Comparison of ENCODE assay signal across 21 cellular contexts in genomic region chr12:5518584-5519365, GRCh38.
A peak's percentile ranks its signal among the peaks of the same experiment; 100 is the strongest.
DNase-seq lines count a peak whose midpoint lies in the region; ATAC-seq, FAIRE-seq and TF ChIP-seq lines count a peak whose summit lies in the region.
"Had no signal": no experiment of that assay in that cellular context is flagged by ENCODE, and none has a peak within 500 bp of the region (broad histone marks: within the 10 kb centered on the region; RNA-seq: fewer than 3 reads in every experiment).

No MANE protein-coding gene starts in this region.

- in situ Hi-C loops in transverse colon (cut with MboI; ENCODE audit: low pct_ligation_motif_present in 1 of 4, low pct_unique_long_range_greater_than_20kb in 1 of 4, low sequenced_read_pairs in 3 of 4) = no loop called here

- no peak overlapping the region for H3K4me2 ChIP-seq in GM23338
- H3K4me2 ChIP-seq: BLaER1 had no signal

- peaks cover 19% of the 10 kb centered on the region for H3K4me1 Mint-ChIP-seq in GM23338
- H3K4me1 Mint-ChIP-seq: CD4-positive, alpha-beta memory T cell had no signal

- H3K4me3 ChIP-seq in GM23338 (no peak overlapping the region), coronary artery (no peak overlapping the region), transverse colon (no peak overlapping the region)
- H3K4me3 ChIP-seq: BLaER1, GM23248, SJSA1 had no signal

- peak; percentile 28 for FAIRE-seq in HTR-8/SVneo (lab: Jason Lieb, UNC)
- FAIRE-seq: GM12892, RCC 7860 had no signal

- H3F3A ChIP-seq in GM23338 (replicated peaks; ENCODE audit: low read depth) = no peaks in the 10 kb centered on the region

- no peak for TF ChIP-seq EP300 in transverse colon (IDR thresholded peaks at IDR 0.05; ENCODE audit: low read depth)

- H3K9me3 Mint-ChIP-seq in GM23338 = no peaks in the 10 kb centered on the region

- H3K79me2 ChIP-seq in GM23338 (replicated peaks; ENCODE audit: insufficient read depth) = no peaks in the 10 kb centered on the region

- TF ChIP-seq CTCF in GM23338 (conservative IDR thresholded peaks at IDR 0.05; ENCODE audit: low read depth in 2 of 2) = no peak
- no peak for TF ChIP-seq CTCF in coronary artery (IDR thresholded peaks at IDR 0.05)
- TF ChIP-seq CTCF in transverse colon (IDR thresholded peaks at IDR 0.05) = no peak

- no peak overlapping the region for H2AFZ ChIP-seq in GM23338
- H2AFZ ChIP-seq: GM23248 had no signal

- DNase-seq in GM23338 (ENCODE audit: low spot score) (peak; percentile 57), HTR-8/SVneo (ENCODE audit: insufficient read length, low spot score) (no peak), coronary artery (ENCODE audit: low spot score) (peak; percentile 64), islet precursor cell (peak; percentile 57), SIG-M5 treated with dmso at 0.1 percent for 504 hours (lab: John Stamatoyannopoulos, UW; ENCODE audit: unreplicated experiment) (no peak), transverse colon (no peak)
- DNase-seq: Caco-2; CD4-positive, alpha-beta memory T cell; DMS 273 treated with DMSO at 0.1 percent for 48 hours; DMS79 treated with DMSO at 0.1 percent for 48 hours; GM23248; Karpas-422; MV-4-11; NCI-H1105 treated with DMSO at 0.1 percent for 48 hours; NCI-H1694 treated with DMSO at 0.1 percent for 48 hours; OCI-M1 had no signal

- H3K27me3 ChIP-seq in GM23338 (ENCODE audit: insufficient read depth) (no peaks in the 10 kb centered on the region), transverse colon (no peaks in the 10 kb centered on the region)
- H3K27me3 ChIP-seq: BLaER1, SJSA1 had no signal

- ATAC-seq in GM23338 (peak; percentile 87), HG02759 (IDR thresholded peaks at IDR 0.05; ENCODE audit: unreplicated experiment) (no peak)

- no peak overlapping the region for H3K27ac ChIP-seq in GM23338 (ENCODE audit: low read depth)
- no peak overlapping the region for H3K27ac ChIP-seq in coronary artery
- H3K27ac ChIP-seq in transverse colon = no peak overlapping the region
- H3K27ac ChIP-seq: BLaER1, GM23248, SJSA1 had no signal

- H3K27me3 Mint-ChIP-seq in GM23338 (ENCODE audit: insufficient read depth, low read depth, poor library complexity) = peaks cover 3% of the 10 kb centered on the region

- no peaks in the 10 kb centered on the region for H3K9me3 ChIP-seq in transverse colon
- H3K9me3 ChIP-seq: BLaER1, Caco-2, SJSA1 had no signal

- H3K4me3 Mint-ChIP-seq in GM23338 = no peak overlapping the region
- H3K4me3 Mint-ChIP-seq: CD4-positive, alpha-beta memory T cell had no signal

- H3K36me3 Mint-ChIP-seq in GM23338 (ENCODE audit: low read depth) = no peaks in the 10 kb centered on the region
- H3K36me3 Mint-ChIP-seq: CD4-positive, alpha-beta memory T cell had no signal

- 86 to 100% methylated on average over 2 to 8 of the region's 8 CpGs for WGBS in transverse colon (ENCODE audit: low coverage in 1 of 2), 2 donors

- no peaks in the 10 kb centered on the region for H3K9me2 ChIP-seq in GM23338 (ENCODE audit: insufficient read depth)

- H3K4me1 ChIP-seq in GM23338 (ENCODE audit: insufficient read depth) = peaks cover 11% of the 10 kb centered on the region; the same call in 1 of the 2 replicates
- no peaks in the 10 kb centered on the region for H3K4me1 ChIP-seq in transverse colon
- H3K4me1 ChIP-seq: SJSA1 had no signal

- H4K20me1 ChIP-seq in GM23338 (replicated peaks; ENCODE audit: insufficient read depth) = no peaks in the 10 kb centered on the region
- H4K20me1 ChIP-seq: BLaER1 had no signal

- intact Hi-C loops in transverse colon (cut with DNase I; ENCODE audit: low total_unique reads) = no loop called here

- no peak for TF ChIP-seq POLR2A in transverse colon (IDR thresholded peaks at IDR 0.05)

- H3K36me3 ChIP-seq in GM23338 (ENCODE audit: insufficient read depth) (no peaks in the 10 kb centered on the region), transverse colon (no peaks in the 10 kb centered on the region)
- H3K36me3 ChIP-seq: BLaER1, SJSA1 had no signal

- H3K27ac Mint-ChIP-seq in GM23338 = no peak overlapping the region; the same call in 1 of the 2 replicates
- H3K27ac Mint-ChIP-seq: CD4-positive, alpha-beta memory T cell had no signal

TF ChIP-seq in GM23338, 12 proteins besides CTCF, POLR2A, EP300 and RAD21:
- TF ChIP-seq ZNF114 (CRISPR knock-in tag; IDR thresholded peaks at IDR 0.05) (no peak), POLR2AphosphoS5 (IDR thresholded peaks at IDR 0.05; ENCODE audit: low read depth) (no peak), NANOG (IDR thresholded peaks at IDR 0.05; ENCODE audit: borderline replicate concordance) (no peak), CREB1 (CRISPR knock-in tag; IDR thresholded peaks at IDR 0.05; ENCODE audit: low read depth) (no peak)
- TF ChIP-seq, protein P1, sequence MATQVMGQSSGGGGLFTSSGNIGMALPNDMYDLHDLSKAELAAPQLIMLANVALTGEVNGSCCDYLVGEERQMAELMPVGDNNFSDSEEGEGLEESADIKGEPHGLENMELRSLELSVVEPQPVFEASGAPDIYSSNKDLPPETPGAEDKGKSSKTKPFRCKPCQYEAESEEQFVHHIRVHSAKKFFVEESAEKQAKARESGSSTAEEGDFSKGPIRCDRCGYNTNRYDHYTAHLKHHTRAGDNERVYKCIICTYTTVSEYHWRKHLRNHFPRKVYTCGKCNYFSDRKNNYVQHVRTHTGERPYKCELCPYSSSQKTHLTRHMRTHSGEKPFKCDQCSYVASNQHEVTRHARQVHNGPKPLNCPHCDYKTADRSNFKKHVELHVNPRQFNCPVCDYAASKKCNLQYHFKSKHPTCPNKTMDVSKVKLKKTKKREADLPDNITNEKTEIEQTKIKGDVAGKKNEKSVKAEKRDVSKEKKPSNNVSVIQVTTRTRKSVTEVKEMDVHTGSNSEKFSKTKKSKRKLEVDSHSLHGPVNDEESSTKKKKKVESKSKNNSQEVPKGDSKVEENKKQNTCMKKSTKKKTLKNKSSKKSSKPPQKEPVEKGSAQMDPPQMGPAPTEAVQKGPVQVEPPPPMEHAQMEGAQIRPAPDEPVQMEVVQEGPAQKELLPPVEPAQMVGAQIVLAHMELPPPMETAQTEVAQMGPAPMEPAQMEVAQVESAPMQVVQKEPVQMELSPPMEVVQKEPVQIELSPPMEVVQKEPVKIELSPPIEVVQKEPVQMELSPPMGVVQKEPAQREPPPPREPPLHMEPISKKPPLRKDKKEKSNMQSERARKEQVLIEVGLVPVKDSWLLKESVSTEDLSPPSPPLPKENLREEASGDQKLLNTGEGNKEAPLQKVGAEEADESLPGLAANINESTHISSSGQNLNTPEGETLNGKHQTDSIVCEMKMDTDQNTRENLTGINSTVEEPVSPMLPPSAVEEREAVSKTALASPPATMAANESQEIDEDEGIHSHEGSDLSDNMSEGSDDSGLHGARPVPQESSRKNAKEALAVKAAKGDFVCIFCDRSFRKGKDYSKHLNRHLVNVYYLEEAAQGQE (IDR thresholded peaks at IDR 0.05; ENCODE audit: unreplicated experiment) = no peak
TF ChIP-seq in GM23338: peak in this region for 0.

Comparison
In these comparisons a context has a peak if more than half of its experiments do, and no peak if none do; other contexts are left out.
1. DNase-seq: peak in GM23338 (single experiment), coronary artery (single experiment) and islet precursor cell (single experiment); none in HTR-8/SVneo (single experiment), SIG-M5 treated with dmso at 0.1 percent for 504 hours (single experiment) and transverse colon (single experiment).